In the genomic region with DNA sequence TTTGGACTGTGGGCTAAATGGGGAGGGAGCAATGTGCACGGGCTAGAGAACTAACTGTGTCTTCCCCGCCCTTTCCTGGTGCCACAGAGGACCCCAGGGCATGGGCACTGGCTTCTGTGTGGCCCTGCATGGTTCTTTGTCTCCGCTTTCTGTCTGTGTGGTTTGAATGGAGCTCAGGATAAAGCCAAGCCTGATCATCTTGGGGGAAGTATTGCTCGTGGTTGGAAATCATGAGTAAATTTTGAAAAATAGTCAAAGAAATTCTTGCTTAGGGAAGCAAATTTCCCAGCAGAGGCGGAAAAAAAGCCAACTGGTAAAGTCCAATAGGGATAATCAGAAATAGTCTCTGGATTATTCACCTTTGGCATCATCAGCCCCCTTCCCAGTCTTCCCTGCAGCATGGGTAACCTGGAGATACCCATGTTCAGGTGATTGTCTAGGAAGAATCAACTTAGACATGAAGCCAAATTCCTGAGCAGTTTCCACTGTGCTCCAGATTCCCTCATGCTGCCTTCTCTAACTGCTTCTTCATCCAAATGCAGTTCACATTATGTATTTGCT, we compare ENCODE assay signal across 1 cellular context.
A peak's percentile ranks its signal among the peaks of the same experiment; 100 is the strongest.
TF ChIP-seq lines count a peak whose summit lies in the region.

No MANE protein-coding gene starts in this region.

TF ChIP-seq in IMR-90, 13 proteins besides CTCF, POLR2A, EP300 and RAD21:
- TF ChIP-seq CHD1 (IDR thresholded peaks at IDR 0.05; ENCODE audit: low read depth, low read length) (no peak), MAFK (IDR thresholded peaks at IDR 0.05; ENCODE audit: low read depth, low read length) (peak; percentile 62)
TF ChIP-seq in IMR-90: peak in this region for 1.
